12 cellular contexts compared by ENCODE assay signal in the genomic region with DNA sequence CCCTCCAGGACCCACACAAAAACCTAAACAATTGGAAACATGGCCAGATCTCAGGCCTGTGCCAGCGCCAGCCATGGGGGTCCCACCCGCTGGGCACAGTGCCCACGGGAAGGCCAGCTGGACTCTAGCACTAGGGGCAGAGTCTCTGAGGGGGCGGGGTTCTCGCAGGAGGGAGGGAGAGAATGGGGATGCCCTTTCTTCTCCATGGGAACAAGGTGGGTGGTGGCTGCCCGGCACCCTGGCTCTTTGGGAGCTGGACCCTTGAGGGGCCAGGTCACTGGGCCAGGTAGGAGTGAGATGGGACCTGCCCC. TPM values are rescaled to one million over a fixed set of nuclear protein-coding genes. Genes with fewer than 3 reads are reported as not detected.
DNase-seq lines count a peak whose midpoint lies in the region; ATAC-seq and TF ChIP-seq lines count a peak whose summit lies in the region.
"Had no signal": no experiment of that assay in that cellular context is flagged by ENCODE, and none has a peak within 500 bp of the region (broad histone marks: within the 10 kb centered on the region; RNA-seq: fewer than 3 reads in every experiment).

No MANE protein-coding gene starts in this region.

- TF ChIP-seq EP300 in tibial nerve (IDR thresholded peaks at IDR 0.05): no peak

- WGBS in tibial nerve, 2 donors: 27 to 31% methylated on average over 6 of the region's 6 CpGs

- CTCF ChIA-PET in activated B cell treated with CpG ODN at 0.5 μM for 24 hours (lab: Charles Lee): interaction anchor here (0.6 to 5.0 kb wide), 22 partner anchors 11 to 334 kb away, joined by 3 to 106 read pairs (median 4); partner anchors contain the start of genes NFIX and RNASEH2A
- CTCF ChIA-PET in A673 (lab: Charles Lee): interaction anchor here (0.6 to 2.4 kb wide), 12 partner anchors 10 to 129 kb away, joined by 3 to 39 read pairs (median 4); no protein-coding TSS in a partner anchor

- ATAC-seq in activated B cell treated with CpG ODN at 0.5 μM for 24 hours (ENCODE audit: low read depth) (no peak), memory B cell (ENCODE audit: low read depth) (no peak)

- no peaks in the 10 kb centered on the region for H3K27me3 ChIP-seq in tibial nerve
- H3K27me3 ChIP-seq in A673 (replicated peaks; ENCODE audit: insufficient read depth, low read depth, low read length, poor library complexity): no peaks in the 10 kb centered on the region

- H3K4me1 Mint-ChIP-seq in activated B cell treated with CpG ODN at 0.5 μM for 24 hours: peaks cover 41% of the 10 kb centered on the region
- peaks cover 20% of the 10 kb centered on the region for H3K4me1 Mint-ChIP-seq in memory B cell

- no peak for TF ChIP-seq CTCF in activated B cell treated with CpG ODN at 0.5 μM for 24 hours (IDR thresholded peaks at IDR 0.05)
- TF ChIP-seq CTCF in tibial nerve (IDR thresholded peaks at IDR 0.05): no peak
- TF ChIP-seq CTCF in A673 (conservative IDR thresholded peaks at IDR 0.05; ENCODE audit: low read depth, low read length): no peak

- peaks cover 0 to 98% (median 80%) of the 10 kb centered on the region in 4 donors for H3K4me1 ChIP-seq in tibial nerve
- H3K4me1 ChIP-seq in A673 (ENCODE audit: insufficient read depth, low read length, poor library complexity, severe bottlenecking): peaks cover 44% of the 10 kb centered on the region

- H3K27ac Mint-ChIP-seq in activated B cell treated with CpG ODN at 0.5 μM for 24 hours (peak overlapping the region; percentile 95), memory B cell (peak overlapping the region; percentile 91)

- POLR2A ChIA-PET in activated B cell treated with CpG ODN at 0.5 μM for 24 hours (lab: Charles Lee) (interaction anchor here (0.6 to 4.5 kb wide), 19 partner anchors 11 to 209 kb away, joined by 3 to 125 read pairs (median 7); partner anchors contain the start of genes IER2, LYL1, NACC1 and STX10), A673 (lab: Charles Lee; ENCODE audit: low non-redundant PET) (no interaction called here)

- H3K4me3 Mint-ChIP-seq in activated B cell treated with CpG ODN at 0.5 μM for 24 hours (peak overlapping the region; percentile 89), memory B cell (peak overlapping the region; percentile 93)

- H3K36me3 ChIP-seq in tibial nerve (peaks cover 0 to 19% (median 0%) of the 10 kb centered on the region in 3 donors), A673 (ENCODE audit: insufficient read depth, low read length, poor library complexity, severe bottlenecking) (no peaks in the 10 kb centered on the region)

- H3K27me3 Mint-ChIP-seq in activated B cell treated with CpG ODN at 0.5 μM for 24 hours (no peaks in the 10 kb centered on the region), memory B cell (no peaks in the 10 kb centered on the region)

- no TSS peak for BruUV-seq in A673 (replicated peaks; lab: Mats Ljungman, UMichigan)

- no peak for TF ChIP-seq POLR2A in tibial nerve (IDR thresholded peaks at IDR 0.05)

- H3K4me3 ChIP-seq in tibial nerve: no peak overlapping the region
- H3K4me3 ChIP-seq in A673 (ENCODE audit: low read depth, low read length, poor library complexity, severe bottlenecking): no peak overlapping the region
- H3K4me3 ChIP-seq: GM12878 had no signal

- DNase-seq in NCI-H2081 (lab: John Stamatoyannopoulos, UW) (peak; percentile 18 to 28), NCI-H2081 treated with DMSO at 0.1 percent for 48 hours (lab: John Stamatoyannopoulos, UW) (no peak), activated B cell treated with CpG ODN at 0.5 μM for 24 hours (peak; percentile 33), memory B cell (ENCODE audit: low spot score in 2 of 2) (peak in 1 of 2 donors; percentile 47), tibial nerve (ENCODE audit: low spot score in 2 of 2) (no peak), A673 (ENCODE audit: low spot score) (no peak)
- DNase-seq in stimulated activated CD4-positive, alpha-beta T cell treated with anti-CD3 and anti-CD28 coated beads, Interleukin-15, amount 100 ng/mL, for 24 hours: no peak
- no peak for DNase-seq in activated CD8-positive, alpha-beta memory T cell treated with anti-CD3 and anti-CD28 coated beads, Interleukin-2, amount 50 U/mL, for 48 hours

- H3K36me3 Mint-ChIP-seq in activated B cell treated with CpG ODN at 0.5 μM for 24 hours (ENCODE audit: low read depth) (peaks cover 7% of the 10 kb centered on the region), memory B cell (peaks cover 2% of the 10 kb centered on the region)

- intact Hi-C loops in activated B cell treated with CpG ODN at 0.5 μM for 24 hours (cut with micrococcal nuclease) (loop anchor here (1.0 to 2.0 kb wide), 4 partner anchors 10 to 203 kb away; partner anchors contain the start of gene GCDH), A673 (cut with micrococcal nuclease; ENCODE audit: unreplicated experiment) (loop anchor here (5.0 kb wide), 1 partner anchor 62 kb away; no protein-coding TSS in a partner anchor)

- H3K27ac ChIP-seq in tibial nerve (peak overlapping the region; percentile 72 to 88 (median 82)), A673 (ENCODE audit: low read depth, low read length, poor library complexity, severe bottlenecking) (no peak overlapping the region)

- H3K9me3 Mint-ChIP-seq in activated B cell treated with CpG ODN at 0.5 μM for 24 hours (no peaks in the 10 kb centered on the region), memory B cell (no peaks in the 10 kb centered on the region)
- H3K9me3 Mint-ChIP-seq: effector memory CD8-positive, alpha-beta T cell had no signal

- H3K9me3 ChIP-seq in tibial nerve (no peaks in the 10 kb centered on the region), A673 (ENCODE audit: low read depth, low read length, poor library complexity, severe bottlenecking) (no peaks in the 10 kb centered on the region)

RNA-seq across cellular contexts. Expression of gene LYL1, which starts 8.4 kb away (rescaled TPM):
- total RNA-seq in activated B cell treated with CpG ODN at 0.5 μM for 24 hours (67.1 and 74.8 TPM in 2 replicates), tibial nerve (10 to 100 TPM; 21.1 to 43.5 (median 25.8) TPM), A673 (2021) (not detected in 2 replicates)
- total RNA-seq: HT1080, SK-MEL-5 had no signal

RNA-seq across cellular contexts. Expression of gene TRMT1, which starts 22.3 kb away (rescaled TPM):
- total RNA-seq in activated B cell treated with CpG ODN at 0.5 μM for 24 hours (111 and 113 TPM in 2 replicates), tibial nerve (10 to 100 TPM; 38.4 to 92.7 (median 49.2) TPM), A673 (2021) (85.7 and 109 TPM in 2 replicates)

RNA-seq across cellular contexts. Expression of gene NACC1, which starts 23.8 kb away (rescaled TPM):
- total RNA-seq in activated B cell treated with CpG ODN at 0.5 μM for 24 hours (62.1 and 68.8 TPM in 2 replicates), tibial nerve (10 to 100 TPM; 15.3 to 37.1 (median 25.8) TPM), A673 (2021) (119 and 126 TPM in 2 replicates)

RNA-seq across cellular contexts. Expression of gene STX10, which starts 55.9 kb away (rescaled TPM):
- total RNA-seq in activated B cell treated with CpG ODN at 0.5 μM for 24 hours (41.7 and 43.6 TPM in 2 replicates), tibial nerve (100 to 1,000 TPM in 1 of 4 donors, 10 to 100 TPM in 3; 58.6 to 145 (median 86.6) TPM), A673 (2021) (63.3 and 69.5 TPM in 2 replicates)

RNA-seq across cellular contexts. Expression of gene IER2, which starts 56.0 kb away (rescaled TPM):
- total RNA-seq in activated B cell treated with CpG ODN at 0.5 μM for 24 hours: 116 and 119 TPM in 2 replicates
- 10 to 100 TPM; 37.3 to 77.4 (median 58.3) TPM for total RNA-seq in tibial nerve
- 148 and 164 TPM in 2 replicates for total RNA-seq in A673 (2021)

Comparison
In these comparisons a context has a peak if more than half of its experiments do, and no peak if none do; other contexts are left out.
1. DNase-seq: peak in NCI-H2081 (2 of 2) and activated B cell treated with CpG ODN at 0.5 μM for 24 hours (single experiment); none in NCI-H2081 treated with DMSO at 0.1 percent for 48 hours (single experiment), tibial nerve (0 of 2), stimulated activated CD4-positive, alpha-beta T cell treated with anti-CD3 and anti-CD28 coated beads, Interleukin-15, amount 100 ng/mL, for 24 hours (single experiment), A673 (single experiment) and activated CD8-positive, alpha-beta memory T cell treated with anti-CD3 and anti-CD28 coated beads, Interleukin-2, amount 50 U/mL, for 48 hours (single experiment).
2. RNA of gene LYL1, which starts 8.4 kb away (total RNA-seq): 67.1 to 74.8 TPM in activated B cell treated with CpG ODN at 0.5 μM for 24 hours and 21.1 to 43.5 TPM in tibial nerve; not detected in A673; every median in the first group is over 10 times any median in the second.